In genomic region chr3:14422016-14422963, GRCh38 we compare ENCODE assay signal across 17 cellular contexts. TPM values are rescaled to one million over a fixed set of nuclear protein-coding genes. Genes with fewer than 3 reads are reported as not detected.
DNase-seq lines count a peak whose midpoint lies in the region; ATAC-seq and TF ChIP-seq lines count a peak whose summit lies in the region.
"Had no signal": no experiment of that assay in that cellular context is flagged by ENCODE, and none has a peak within 500 bp of the region (broad histone marks: within the 10 kb centered on the region; RNA-seq: fewer than 3 reads in every experiment).

No MANE protein-coding gene starts in this region.

- peaks cover 27% of the 10 kb centered on the region for H3K79me1 ChIP-seq in mesendoderm (ENCODE audit: low read length)

- no peaks in the 10 kb centered on the region for H3K9me3 ChIP-seq in CD4-positive, CD25-positive, alpha-beta regulatory T cell (ENCODE audit: control insufficient read depth in 2 of 2, low read length in 2 of 2)
- H3K9me3 ChIP-seq: BLaER1, breast epithelium, Peyer's patch had no signal

- peaks cover 15 to 64% (median 56%) of the 10 kb centered on the region in 4 donors for H3K4me1 Mint-ChIP-seq in CD4-positive, CD25-positive, alpha-beta regulatory T cell
- peaks cover 90% of the 10 kb centered on the region for H3K4me1 Mint-ChIP-seq in GM23338
- H3K4me1 Mint-ChIP-seq in activated T-helper 2 cell treated with anti-CD3 and anti-CD28 coated beads, Interferon-gamma antibody, Interleukin-2, Interleukin-4, amounts not matched to agents 10 μg/mL and 5 μg/mL and 100 μg/mL, durations not matched to agents 14 hours and 24 hours and 36 hours (ENCODE audit: low read depth): peaks cover 43% of the 10 kb centered on the region

- no peaks in the 10 kb centered on the region for H3K9me2 ChIP-seq in GM23338 (ENCODE audit: insufficient read depth)

- H4K20me1 ChIP-seq in GM23338 (replicated peaks; ENCODE audit: insufficient read depth): peaks cover 50% of the 10 kb centered on the region

- DNase-seq in CD4-positive, CD25-positive, alpha-beta regulatory T cell: no peak
- DNase-seq in GM23338 (ENCODE audit: low spot score): peak; percentile 84
- no peak for DNase-seq in activated T-helper 2 cell treated with anti-CD3 and anti-CD28 coated beads, Interferon-gamma antibody, Interleukin-2, Interleukin-4, amounts not matched to agents 10 μg/mL and 5 μg/mL and 100 μg/mL, durations not matched to agents 14 hours and 24 hours and 36 hours (ENCODE audit: low spot score)
- no peak for DNase-seq in mesendoderm
- DNase-seq in activated gamma-delta T cell treated with Interleukin-2 at 50 U/mL for 16 hours: no peak
- DNase-seq in HEK293T (ENCODE audit: extremely low spot score): no peak
- DNase-seq: activated CD4-positive, alpha-beta T cell treated with anti-CD3 and anti-CD28 coated beads for 48 hours; activated naive CD4-positive, alpha-beta T cell; NCI-H146; NCI-H510A; stimulated activated CD8-positive, alpha-beta memory T cell treated with anti-CD3 and anti-CD28 coated beads, Interleukin-4, amount 100 ng/mL, for 48 hours had no signal

- peaks cover 20% of the 10 kb centered on the region for H3K36me3 Mint-ChIP-seq in CD4-positive, CD25-positive, alpha-beta regulatory T cell
- H3K36me3 Mint-ChIP-seq in GM23338 (ENCODE audit: low read depth): peaks cover 24% of the 10 kb centered on the region
- peaks cover 40% of the 10 kb centered on the region for H3K36me3 Mint-ChIP-seq in activated T-helper 2 cell treated with anti-CD3 and anti-CD28 coated beads, Interferon-gamma antibody, Interleukin-2, Interleukin-4, amounts not matched to agents 10 μg/mL and 5 μg/mL and 100 μg/mL, durations not matched to agents 14 hours and 24 hours and 36 hours (ENCODE audit: low read depth)

- H3K4ac ChIP-seq in mesendoderm (ENCODE audit: low read depth, low read length): no peak overlapping the region

- H3K4me2 ChIP-seq in GM23338: peak overlapping the region; percentile 65
- no peak overlapping the region for H3K4me2 ChIP-seq in mesendoderm (ENCODE audit: low read length)

- no peak overlapping the region for H3K9ac ChIP-seq in mesendoderm (ENCODE audit: low read length)
- H3K9ac ChIP-seq: BLaER1 had no signal

- no peak overlapping the region for H4K8ac ChIP-seq in mesendoderm (ENCODE audit: low read depth, low read length)

- intact Hi-C loops in activated T-helper 2 cell treated with anti-CD3 and anti-CD28 coated beads, Interferon-gamma antibody, Interleukin-2, Interleukin-4, amounts not matched to agents 10 μg/mL and 5 μg/mL and 100 μg/mL, durations not matched to agents 14 hours and 24 hours and 36 hours (cut with micrococcal nuclease): loop anchor here (10.0 kb wide), 1 partner anchor 297 kb away; the partner anchor contains the start of genes CHCHD4 and TMEM43

- no peak overlapping the region for H2BK5ac ChIP-seq in mesendoderm (ENCODE audit: low read length)

- no peak overlapping the region for H3K23ac ChIP-seq in mesendoderm (ENCODE audit: low read length)

- peaks cover 3% of the 10 kb centered on the region; the same call in 1 of the 2 replicates for H3F3A ChIP-seq in GM23338 (replicated peaks; ENCODE audit: low read depth)

- peak overlapping the region in 1 of 4 donors; percentile 19 for H3K4me3 Mint-ChIP-seq in CD4-positive, CD25-positive, alpha-beta regulatory T cell
- peak overlapping the region; percentile 45; the same call in 2 of the 3 replicates for H3K4me3 Mint-ChIP-seq in GM23338
- no peak overlapping the region for H3K4me3 Mint-ChIP-seq in activated T-helper 2 cell treated with anti-CD3 and anti-CD28 coated beads, Interferon-gamma antibody, Interleukin-2, Interleukin-4, amounts not matched to agents 10 μg/mL and 5 μg/mL and 100 μg/mL, durations not matched to agents 14 hours and 24 hours and 36 hours (ENCODE audit: low read depth)

- peak overlapping the region; percentile 89 to 99 (median 98) for H3K27ac Mint-ChIP-seq in CD4-positive, CD25-positive, alpha-beta regulatory T cell
- H3K27ac Mint-ChIP-seq in GM23338: peak overlapping the region; percentile 85
- H3K27ac Mint-ChIP-seq in activated T-helper 2 cell treated with anti-CD3 and anti-CD28 coated beads, Interferon-gamma antibody, Interleukin-2, Interleukin-4, amounts not matched to agents 10 μg/mL and 5 μg/mL and 100 μg/mL, durations not matched to agents 14 hours and 24 hours and 36 hours: peak overlapping the region; percentile 84

- peak overlapping the region; percentile 98 for H3K27ac ChIP-seq in CD4-positive, CD25-positive, alpha-beta regulatory T cell (ENCODE audit: insufficient read depth, low read length, poor library complexity, severe bottlenecking)
- H3K27ac ChIP-seq in GM23338 (ENCODE audit: low read depth) (peak overlapping the region; percentile 84), mesendoderm (ENCODE audit: low read depth, low read length) (peak overlapping the region; percentile 41)
- H3K27ac ChIP-seq: BLaER1, breast epithelium, foreskin keratinocyte had no signal

- H3K4me3 ChIP-seq in CD4-positive, CD25-positive, alpha-beta regulatory T cell (ENCODE audit: low read depth, low read length): no peak overlapping the region
- H3K4me3 ChIP-seq in GM23338 (peak overlapping the region; percentile 24), mesendoderm (ENCODE audit: low read length) (no peak overlapping the region)
- H3K4me3 ChIP-seq: BLaER1, breast epithelium, Peyer's patch had no signal

- ATAC-seq in CD4-positive, CD25-positive, alpha-beta regulatory T cell (ENCODE audit: low read depth in 2 of 2): no peak
- ATAC-seq in GM23338: peak; percentile 87
- no peak for ATAC-seq in HG02884 (IDR thresholded peaks at IDR 0.05; ENCODE audit: unreplicated experiment)
- no peak for ATAC-seq in HG02623 (IDR thresholded peaks at IDR 0.05; ENCODE audit: unreplicated experiment)

- no peak overlapping the region for H2AFZ ChIP-seq in GM23338

- no peaks in the 10 kb centered on the region for H3K27me3 ChIP-seq in CD4-positive, CD25-positive, alpha-beta regulatory T cell (ENCODE audit: control insufficient read depth, insufficient read depth, low read length)
- H3K27me3 ChIP-seq in GM23338 (ENCODE audit: insufficient read depth) (no peaks in the 10 kb centered on the region), mesendoderm (ENCODE audit: insufficient read depth, low read length, poor library complexity) (no peaks in the 10 kb centered on the region)
- H3K27me3 ChIP-seq: BLaER1, breast epithelium, foreskin keratinocyte, Peyer's patch had no signal

- peaks cover 75% of the 10 kb centered on the region for H3K79me2 ChIP-seq in GM23338 (replicated peaks; ENCODE audit: insufficient read depth)
- H3K79me2 ChIP-seq in mesendoderm (ENCODE audit: control insufficient read depth, insufficient read depth, low read length): peaks cover 22% of the 10 kb centered on the region

- H4K5ac ChIP-seq in mesendoderm (ENCODE audit: low read length): no peak overlapping the region

- no peaks in the 10 kb centered on the region for H3K27me3 Mint-ChIP-seq in CD4-positive, CD25-positive, alpha-beta regulatory T cell
- peaks cover 27% of the 10 kb centered on the region for H3K27me3 Mint-ChIP-seq in GM23338 (ENCODE audit: insufficient read depth, low read depth, poor library complexity)
- H3K27me3 Mint-ChIP-seq in activated T-helper 2 cell treated with anti-CD3 and anti-CD28 coated beads, Interferon-gamma antibody, Interleukin-2, Interleukin-4, amounts not matched to agents 10 μg/mL and 5 μg/mL and 100 μg/mL, durations not matched to agents 14 hours and 24 hours and 36 hours (ENCODE audit: low read depth): no peaks in the 10 kb centered on the region

- H3K9me3 Mint-ChIP-seq in CD4-positive, CD25-positive, alpha-beta regulatory T cell: no peaks in the 10 kb centered on the region
- H3K9me3 Mint-ChIP-seq in GM23338: no peaks in the 10 kb centered on the region
- no peaks in the 10 kb centered on the region for H3K9me3 Mint-ChIP-seq in activated T-helper 2 cell treated with anti-CD3 and anti-CD28 coated beads, Interferon-gamma antibody, Interleukin-2, Interleukin-4, amounts not matched to agents 10 μg/mL and 5 μg/mL and 100 μg/mL, durations not matched to agents 14 hours and 24 hours and 36 hours

- no peak overlapping the region for H3K18ac ChIP-seq in mesendoderm (ENCODE audit: low read length)

- H3K4me1 ChIP-seq in CD4-positive, CD25-positive, alpha-beta regulatory T cell (ENCODE audit: control insufficient read depth, insufficient read depth, low read length, poor library complexity, severe bottlenecking): peaks cover 51% of the 10 kb centered on the region
- H3K4me1 ChIP-seq in GM23338 (ENCODE audit: insufficient read depth) (peaks cover 69% of the 10 kb centered on the region), mesendoderm (ENCODE audit: control insufficient read depth, low read depth, low read length) (peaks cover 22% of the 10 kb centered on the region)
- H3K4me1 ChIP-seq: breast epithelium, foreskin keratinocyte had no signal

- H2BK120ac ChIP-seq in mesendoderm (ENCODE audit: low read depth, low read length): no peak overlapping the region

- H2BK15ac ChIP-seq in mesendoderm (replicated peaks; ENCODE audit: low read depth): no peak overlapping the region

- no CpG with 5 or more reads among the region's 14 CpGs for WGBS in mesendoderm (ENCODE audit: extremely low coverage, insufficient coverage, low lambda C conversion rate)

- no peak for TF ChIP-seq CTCF in GM23338 (conservative IDR thresholded peaks at IDR 0.05; ENCODE audit: low read depth in 2 of 2)

- peaks cover 16% of the 10 kb centered on the region for H3K36me3 ChIP-seq in CD4-positive, CD25-positive, alpha-beta regulatory T cell (ENCODE audit: control insufficient read depth, insufficient read depth, low read length)
- peaks cover 15% of the 10 kb centered on the region; the same call in 1 of the 2 replicates for H3K36me3 ChIP-seq in GM23338 (ENCODE audit: insufficient read depth)
- no peaks in the 10 kb centered on the region for H3K36me3 ChIP-seq in mesendoderm (ENCODE audit: control insufficient read depth, insufficient read depth, low read length)
- H3K36me3 ChIP-seq: breast epithelium had no signal

- H3K56ac ChIP-seq in mesendoderm (ENCODE audit: low read length): peak overlapping the region; percentile 27

- CTCF ChIA-PET in HEK293T (lab: Yijun Ruan, JAX): no interaction called here

- POLR2A ChIA-PET in HEK293T (lab: Yijun Ruan, JAX): no interaction called here

- no peak overlapping the region for H2AK5ac ChIP-seq in mesendoderm (ENCODE audit: low read length)

TF ChIP-seq in GM23338, 12 proteins besides CTCF, POLR2A, EP300 and RAD21 (continues in another document):
- TF ChIP-seq CREB1 (CRISPR knock-in tag; IDR thresholded peaks at IDR 0.05; ENCODE audit: low read depth): 0 out of 2 replicates have a peak, but pooled peaks have one; percentile 6

TF ChIP-seq in HEK293T, 16 proteins besides CTCF, POLR2A, EP300 and RAD21 (continues in another document):
- TF ChIP-seq FOXK2 (IDR thresholded peaks at IDR 0.05): no peak

RNA-seq across cellular contexts. Expression of gene SLC6A6, which starts 19.9 kb away (rescaled TPM):
- total RNA-seq in CD4-positive, CD25-positive, alpha-beta regulatory T cell: 73.3 TPM
- polyA plus RNA-seq in CD4-positive, CD25-positive, alpha-beta regulatory T cell: 10 to 100 TPM in 1 of 4 donors, 1 to 10 TPM in 3; 6.9 to 12.9 (median 8.2) TPM
- 142 and 150 TPM in 2 replicates for total RNA-seq in GM23338 (2014; rRNA removed; shearing (Covaris generic))
- 27.5 and 31.6 TPM in 2 replicates for polyA plus RNA-seq in GM23338 (2016; fragmentation: Nextera tagmentation; extraction: Ambion mirVana)
- total RNA-seq in activated T-helper 2 cell treated with anti-CD3 and anti-CD28 coated beads, Interferon-gamma antibody, Interleukin-2, Interleukin-4, amounts not matched to agents 10 μg/mL and 5 μg/mL and 100 μg/mL, durations not matched to agents 14 hours and 24 hours and 36 hours: 55.1 and 55.8 TPM in 2 replicates
- polyA plus RNA-seq in mesendoderm (2013, experiment 1 of 2): 50.8 TPM
- 51.5 TPM for polyA plus RNA-seq in mesendoderm (2013, experiment 2 of 2)

Comparison
In these comparisons a context has a peak if more than half of its experiments do, and no peak if none do; other contexts are left out.
1. H3K27ac ChIP-seq: peak in every context shown above with its lines; median percentile 98 in CD4-positive, CD25-positive, alpha-beta regulatory T cell; 84 in GM23338; 41 in mesendoderm.